In genomic region chr6:73519943-73520687, GRCh38 we compare ENCODE assay signal across 1 cellular context.
A peak's percentile ranks its signal among the peaks of the same experiment; 100 is the strongest.
TF ChIP-seq lines count a peak whose summit lies in the region.

No MANE protein-coding gene starts in this region.

TF ChIP-seq in K562, 482 proteins besides CTCF, POLR2A, EP300 and RAD21 (continued from another document and continues in another):
- TF ChIP-seq, protein P1, sequence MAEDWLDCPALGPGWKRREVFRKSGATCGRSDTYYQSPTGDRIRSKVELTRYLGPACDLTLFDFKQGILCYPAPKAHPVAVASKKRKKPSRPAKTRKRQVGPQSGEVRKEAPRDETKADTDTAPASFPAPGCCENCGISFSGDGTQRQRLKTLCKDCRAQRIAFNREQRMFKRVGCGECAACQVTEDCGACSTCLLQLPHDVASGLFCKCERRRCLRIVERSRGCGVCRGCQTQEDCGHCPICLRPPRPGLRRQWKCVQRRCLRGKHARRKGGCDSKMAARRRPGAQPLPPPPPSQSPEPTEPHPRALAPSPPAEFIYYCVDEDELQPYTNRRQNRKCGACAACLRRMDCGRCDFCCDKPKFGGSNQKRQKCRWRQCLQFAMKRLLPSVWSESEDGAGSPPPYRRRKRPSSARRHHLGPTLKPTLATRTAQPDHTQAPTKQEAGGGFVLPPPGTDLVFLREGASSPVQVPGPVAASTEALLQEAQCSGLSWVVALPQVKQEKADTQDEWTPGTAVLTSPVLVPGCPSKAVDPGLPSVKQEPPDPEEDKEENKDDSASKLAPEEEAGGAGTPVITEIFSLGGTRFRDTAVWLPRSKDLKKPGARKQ (CRISPR knock-in tag; IDR thresholded peaks at IDR 0.05), result no peak
- TF ChIP-seq ETS2 (tag; IDR thresholded peaks at IDR 0.05; ENCODE audit: borderline replicate concordance, poor library complexity, severe bottlenecking) (no peak), PCBP1 (IDR thresholded peaks at IDR 0.05; ENCODE audit: low read depth, low read length, poor library complexity, severe bottlenecking) (peak; percentile 99), GABPA (tag; conservative IDR thresholded peaks at IDR 0.05; ENCODE audit: low read depth) (no peak), PRDM10 (IDR thresholded peaks at IDR 0.05; ENCODE audit: partially characterized antibody) (no peak), FIP1L1 (IDR thresholded peaks at IDR 0.05; ENCODE audit: low read depth, low read length, poor library complexity, severe bottlenecking) (peak; percentile 100), NR4A1 (CRISPR knock-in tag; IDR thresholded peaks at IDR 0.05) (no peak), NR4A1 (tag; IDR thresholded peaks at IDR 0.05) (peak; percentile 40; the same call in 1 of the 2 replicates), ETV5 (CRISPR knock-in tag; IDR thresholded peaks at IDR 0.05; ENCODE audit: low read depth) (no peak), ARHGAP35 (IDR thresholded peaks at IDR 0.05; ENCODE audit: partially characterized antibody) (no peak), EWSR1 (IDR thresholded peaks at IDR 0.05; ENCODE audit: borderline replicate concordance, low read depth, partially characterized antibody) (no peak), PHB2 (IDR thresholded peaks at IDR 0.05; ENCODE audit: low read depth) (no peak), ZBTB9 (CRISPR knock-in tag; IDR thresholded peaks at IDR 0.05) (peak; percentile 79; the same call in 1 of the 2 replicates), ESRRB (CRISPR knock-in tag; IDR thresholded peaks at IDR 0.05; ENCODE audit: borderline replicate concordance) (no peak), ZBTB26 (CRISPR knock-in tag; IDR thresholded peaks at IDR 0.05) (peak; percentile 6), ZC3H4 (CRISPR knock-in tag; IDR thresholded peaks at IDR 0.05; ENCODE audit: borderline replicate concordance) (peak; percentile 97), FOXM1 (IDR thresholded peaks at IDR 0.05; ENCODE audit: low read depth) (no peak), FOXM1 (CRISPR knock-in tag; IDR thresholded peaks at IDR 0.05; ENCODE audit: low read depth) (0 out of 2 replicates have a peak, but pooled peaks have one; percentile 25), ZKSCAN8 (CRISPR knock-in tag; IDR thresholded peaks at IDR 0.05) (no peak), PTBP1 (IDR thresholded peaks at IDR 0.05; ENCODE audit: low read depth, low read length) (no peak), THRAP3 (IDR thresholded peaks at IDR 0.05; ENCODE audit: borderline replicate concordance) (peak; percentile 71; the same call in 1 of the 2 replicates), TFAM (CRISPR knock-in tag; conservative IDR thresholded peaks at IDR 0.05) (no peak), JUND (IDR thresholded peaks at IDR 0.05; ENCODE audit: borderline replicate concordance, low read depth, low read length) (peak; percentile 77), JUND (tag; IDR thresholded peaks at IDR 0.05; ENCODE audit: borderline replicate concordance, low read depth, low read length) (peak; percentile 21; the same call in 1 of the 3 replicates), ZNF780A (CRISPR knock-in tag; IDR thresholded peaks at IDR 0.05) (no peak), ATF7 (IDR thresholded peaks at IDR 0.05) (no peak), ZNF12 (CRISPR knock-in tag; IDR thresholded peaks at IDR 0.05) (0 out of 2 replicates have a peak, but pooled peaks have one; percentile 8), SNRNP70 (optimal IDR thresholded peaks at IDR 0.05; ENCODE audit: low read depth, low read length) (peak; percentile 99), SMAD3 (CRISPR knock-in tag; conservative IDR thresholded peaks at IDR 0.05) (0 out of 2 replicates have a peak, but pooled peaks have one; percentile 20), U2AF1 (optimal IDR thresholded peaks at IDR 0.05; ENCODE audit: low read depth, low read length) (peak; percentile 88), HEY1 (CRISPR knock-in tag; IDR thresholded peaks at IDR 0.05; ENCODE audit: borderline replicate concordance) (no peak; the same call in 1 of the 2 replicates), CBX3 (IDR thresholded peaks at IDR 0.05; ENCODE audit: borderline replicate concordance in 1 of 2, low read length in 2 of 2) (no peak), AFF4 (CRISPR knock-in tag; IDR thresholded peaks at IDR 0.05) (no peak)
- TF ChIP-seq, protein P2, sequence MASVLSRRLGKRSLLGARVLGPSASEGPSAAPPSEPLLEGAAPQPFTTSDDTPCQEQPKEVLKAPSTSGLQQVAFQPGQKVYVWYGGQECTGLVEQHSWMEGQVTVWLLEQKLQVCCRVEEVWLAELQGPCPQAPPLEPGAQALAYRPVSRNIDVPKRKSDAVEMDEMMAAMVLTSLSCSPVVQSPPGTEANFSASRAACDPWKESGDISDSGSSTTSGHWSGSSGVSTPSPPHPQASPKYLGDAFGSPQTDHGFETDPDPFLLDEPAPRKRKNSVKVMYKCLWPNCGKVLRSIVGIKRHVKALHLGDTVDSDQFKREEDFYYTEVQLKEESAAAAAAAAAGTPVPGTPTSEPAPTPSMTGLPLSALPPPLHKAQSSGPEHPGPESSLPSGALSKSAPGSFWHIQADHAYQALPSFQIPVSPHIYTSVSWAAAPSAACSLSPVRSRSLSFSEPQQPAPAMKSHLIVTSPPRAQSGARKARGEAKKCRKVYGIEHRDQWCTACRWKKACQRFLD (CRISPR knock-in tag; IDR thresholded peaks at IDR 0.05), result no peak
- TF ChIP-seq, protein P3, sequence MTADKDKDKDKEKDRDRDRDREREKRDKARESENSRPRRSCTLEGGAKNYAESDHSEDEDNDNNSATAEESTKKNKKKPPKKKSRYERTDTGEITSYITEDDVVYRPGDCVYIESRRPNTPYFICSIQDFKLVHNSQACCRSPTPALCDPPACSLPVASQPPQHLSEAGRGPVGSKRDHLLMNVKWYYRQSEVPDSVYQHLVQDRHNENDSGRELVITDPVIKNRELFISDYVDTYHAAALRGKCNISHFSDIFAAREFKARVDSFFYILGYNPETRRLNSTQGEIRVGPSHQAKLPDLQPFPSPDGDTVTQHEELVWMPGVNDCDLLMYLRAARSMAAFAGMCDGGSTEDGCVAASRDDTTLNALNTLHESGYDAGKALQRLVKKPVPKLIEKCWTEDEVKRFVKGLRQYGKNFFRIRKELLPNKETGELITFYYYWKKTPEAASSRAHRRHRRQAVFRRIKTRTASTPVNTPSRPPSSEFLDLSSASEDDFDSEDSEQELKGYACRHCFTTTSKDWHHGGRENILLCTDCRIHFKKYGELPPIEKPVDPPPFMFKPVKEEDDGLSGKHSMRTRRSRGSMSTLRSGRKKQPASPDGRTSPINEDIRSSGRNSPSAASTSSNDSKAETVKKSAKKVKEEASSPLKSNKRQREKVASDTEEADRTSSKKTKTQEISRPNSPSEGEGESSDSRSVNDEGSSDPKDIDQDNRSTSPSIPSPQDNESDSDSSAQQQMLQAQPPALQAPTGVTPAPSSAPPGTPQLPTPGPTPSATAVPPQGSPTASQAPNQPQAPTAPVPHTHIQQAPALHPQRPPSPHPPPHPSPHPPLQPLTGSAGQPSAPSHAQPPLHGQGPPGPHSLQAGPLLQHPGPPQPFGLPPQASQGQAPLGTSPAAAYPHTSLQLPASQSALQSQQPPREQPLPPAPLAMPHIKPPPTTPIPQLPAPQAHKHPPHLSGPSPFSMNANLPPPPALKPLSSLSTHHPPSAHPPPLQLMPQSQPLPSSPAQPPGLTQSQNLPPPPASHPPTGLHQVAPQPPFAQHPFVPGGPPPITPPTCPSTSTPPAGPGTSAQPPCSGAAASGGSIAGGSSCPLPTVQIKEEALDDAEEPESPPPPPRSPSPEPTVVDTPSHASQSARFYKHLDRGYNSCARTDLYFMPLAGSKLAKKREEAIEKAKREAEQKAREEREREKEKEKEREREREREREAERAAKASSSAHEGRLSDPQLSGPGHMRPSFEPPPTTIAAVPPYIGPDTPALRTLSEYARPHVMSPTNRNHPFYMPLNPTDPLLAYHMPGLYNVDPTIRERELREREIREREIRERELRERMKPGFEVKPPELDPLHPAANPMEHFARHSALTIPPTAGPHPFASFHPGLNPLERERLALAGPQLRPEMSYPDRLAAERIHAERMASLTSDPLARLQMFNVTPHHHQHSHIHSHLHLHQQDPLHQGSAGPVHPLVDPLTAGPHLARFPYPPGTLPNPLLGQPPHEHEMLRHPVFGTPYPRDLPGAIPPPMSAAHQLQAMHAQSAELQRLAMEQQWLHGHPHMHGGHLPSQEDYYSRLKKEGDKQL (CRISPR knock-in tag; IDR thresholded peaks at IDR 0.05; ENCODE audit: borderline replicate concordance), result no peak
- TF ChIP-seq, protein P4, sequence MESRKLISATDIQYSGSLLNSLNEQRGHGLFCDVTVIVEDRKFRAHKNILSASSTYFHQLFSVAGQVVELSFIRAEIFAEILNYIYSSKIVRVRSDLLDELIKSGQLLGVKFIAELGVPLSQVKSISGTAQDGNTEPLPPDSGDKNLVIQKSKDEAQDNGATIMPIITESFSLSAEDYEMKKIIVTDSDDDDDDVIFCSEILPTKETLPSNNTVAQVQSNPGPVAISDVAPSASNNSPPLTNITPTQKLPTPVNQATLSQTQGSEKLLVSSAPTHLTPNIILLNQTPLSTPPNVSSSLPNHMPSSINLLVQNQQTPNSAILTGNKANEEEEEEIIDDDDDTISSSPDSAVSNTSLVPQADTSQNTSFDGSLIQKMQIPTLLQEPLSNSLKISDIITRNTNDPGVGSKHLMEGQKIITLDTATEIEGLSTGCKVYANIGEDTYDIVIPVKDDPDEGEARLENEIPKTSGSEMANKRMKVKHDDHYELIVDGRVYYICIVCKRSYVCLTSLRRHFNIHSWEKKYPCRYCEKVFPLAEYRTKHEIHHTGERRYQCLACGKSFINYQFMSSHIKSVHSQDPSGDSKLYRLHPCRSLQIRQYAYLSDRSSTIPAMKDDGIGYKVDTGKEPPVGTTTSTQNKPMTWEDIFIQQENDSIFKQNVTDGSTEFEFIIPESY (CRISPR knock-in tag; IDR thresholded peaks at IDR 0.05), result 0 out of 2 replicates have a peak, but pooled peaks have one; percentile 12
